Comparison of ENCODE assay signal across 1 cellular context in the genomic region with DNA sequence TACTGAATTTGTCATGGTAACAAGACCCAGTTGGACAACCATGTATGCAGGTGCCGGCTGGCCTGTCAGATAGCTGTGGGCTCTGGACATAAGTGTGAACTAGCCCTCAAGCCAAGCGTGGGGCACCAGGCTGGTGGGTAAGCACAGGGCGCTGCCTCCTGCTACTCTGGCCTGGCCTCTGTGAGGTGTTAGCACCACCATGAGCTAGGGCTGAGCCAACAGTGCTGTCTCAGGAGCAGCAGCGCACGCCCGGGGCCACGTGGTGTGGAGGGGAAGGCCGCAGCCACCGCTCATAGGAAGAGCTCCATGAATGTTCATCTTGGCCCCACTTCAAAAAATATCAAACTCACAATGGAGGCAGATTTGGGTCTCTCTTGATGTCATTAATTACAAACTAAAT.
TF ChIP-seq lines count a peak whose summit lies in the region.

No MANE protein-coding gene starts in this region.

TF ChIP-seq in HepG2, 621 proteins besides CTCF, POLR2A, EP300 and RAD21:
- TF ChIP-seq HNRNPL (IDR thresholded peaks at IDR 0.05; ENCODE audit: low read depth, low read length) = 0 out of 2 replicates have a peak, but pooled peaks have one; percentile 5
- TF ChIP-seq, protein P1, sequence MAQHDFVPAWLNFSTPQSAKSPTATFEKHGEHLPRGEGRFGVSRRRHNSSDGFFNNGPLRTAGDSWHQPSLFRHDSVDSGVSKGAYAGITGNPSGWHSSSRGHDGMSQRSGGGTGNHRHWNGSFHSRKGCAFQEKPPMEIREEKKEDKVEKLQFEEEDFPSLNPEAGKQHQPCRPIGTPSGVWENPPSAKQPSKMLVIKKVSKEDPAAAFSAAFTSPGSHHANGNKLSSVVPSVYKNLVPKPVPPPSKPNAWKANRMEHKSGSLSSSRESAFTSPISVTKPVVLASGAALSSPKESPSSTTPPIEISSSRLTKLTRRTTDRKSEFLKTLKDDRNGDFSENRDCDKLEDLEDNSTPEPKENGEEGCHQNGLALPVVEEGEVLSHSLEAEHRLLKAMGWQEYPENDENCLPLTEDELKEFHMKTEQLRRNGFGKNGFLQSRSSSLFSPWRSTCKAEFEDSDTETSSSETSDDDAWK (CRISPR knock-in tag; IDR thresholded peaks at IDR 0.05) = no peak
